8 cellular contexts compared by ENCODE assay signal in genomic region chr12:111600986-111601385, GRCh38. TPM values are rescaled to one million over a fixed set of nuclear protein-coding genes. Genes with fewer than 3 reads are reported as not detected.
A peak's percentile ranks its signal among the peaks of the same experiment; 100 is the strongest.
DNase-seq lines count a peak whose midpoint lies in the region; ATAC-seq, FAIRE-seq and TF ChIP-seq lines count a peak whose summit lies in the region.
"Not testable (repeated sequence)": the region's sequence is repeated elsewhere in the genome, so short reads cannot be mapped to it uniquely, and the experiment has no call there.

No MANE protein-coding gene starts in this region.

- H3K27ac Mint-ChIP-seq in Calu3 (ENCODE audit: unreplicated experiment) (peak overlapping the region; percentile 99), nephron (peak overlapping the region in 2 of 3 experiments; percentile 49 to 99)
- H3K27ac Mint-ChIP-seq in activated naive CD4-positive, alpha-beta T cell treated with anti-CD3 and anti-CD28 coated beads, Interleukin-2, amount 50 U/mL, for 24 hours: peak overlapping the region; percentile 59

- BruUV-seq in Calu3 (replicated peaks; lab: Mats Ljungman, UMichigan); PC-9 (replicated peaks; lab: Mats Ljungman, UMichigan); HepG2 (replicated peaks; lab: Mats Ljungman, UMichigan): not testable (repeated sequence)

- H2AFZ ChIP-seq in PC-9; HepG2 (ENCODE audit: low read length): not testable (repeated sequence)

- H3K36me3 ChIP-seq in PC-9 (ENCODE audit: low read depth); esophagus muscularis mucosa; HepG2 (replicated peaks in 1 of 2; ENCODE audit: control insufficient read depth in 1 of 2, insufficient read depth in 2 of 2, low read length in 2 of 2); transverse colon: not testable (repeated sequence)

- not testable (repeated sequence) for ATAC-seq in HepG2

- TF ChIP-seq CTCF in 22Rv1 (IDR thresholded peaks at IDR 0.05); Calu3 (IDR thresholded peaks at IDR 0.05; ENCODE audit: unreplicated experiment); PC-9 (conservative IDR thresholded peaks at IDR 0.05); esophagus muscularis mucosa (IDR thresholded peaks at IDR 0.05); HepG2 (CRISPR knock-in tag; IDR thresholded peaks at IDR 0.05); nephron (IDR thresholded peaks at IDR 0.05; ENCODE audit: unreplicated experiment in 3 of 3); transverse colon (IDR thresholded peaks at IDR 0.05): not testable (repeated sequence)

- H3F3A ChIP-seq in PC-9 (ENCODE audit: insufficient read depth, low read depth): peaks cover 30% of the 10 kb centered on the region

- not testable (repeated sequence) for H3K27me3 Mint-ChIP-seq in Calu3 (ENCODE audit: unreplicated experiment); activated naive CD4-positive, alpha-beta T cell treated with anti-CD3 and anti-CD28 coated beads, Interleukin-2, amount 50 U/mL, for 24 hours; nephron (ENCODE audit: low read depth)

- not testable (repeated sequence) for H3K9me2 ChIP-seq in PC-9 (ENCODE audit: insufficient read depth)

- POLR2A ChIA-PET in PC-9 (lab: Charles Lee; ENCODE audit: unreplicated experiment): interaction anchor here (0.6 kb wide), 1 partner anchor 42 kb away, joined by 5 read pairs; no protein-coding TSS in a partner anchor
- POLR2A ChIA-PET in HepG2 (lab: Yijun Ruan, JAX): not testable (repeated sequence)

- TF ChIP-seq RAD21 in HepG2 (CRISPR knock-in tag; IDR thresholded peaks at IDR 0.05): not testable (repeated sequence)

- not testable (repeated sequence) for H3K4me3 ChIP-seq in PC-9, esophagus muscularis mucosa, transverse colon
- peak overlapping the region in 1 of 3 experiments; percentile 28; a peak in 1 of 6 replicates for H3K4me3 ChIP-seq in HepG2 (replicated peaks in 1 of 3; ENCODE audit: insufficient read depth in 1 of 3, low read depth in 2 of 3, low read length in 3 of 3)

- TF ChIP-seq EP300 in esophagus muscularis mucosa (IDR thresholded peaks at IDR 0.05); HepG2 (IDR thresholded peaks at IDR 0.05; ENCODE audit: low read depth in 2 of 2, low read length in 2 of 2); HepG2 (CRISPR knock-in tag; IDR thresholded peaks at IDR 0.05; ENCODE audit: borderline replicate concordance); transverse colon (IDR thresholded peaks at IDR 0.05; ENCODE audit: low read depth): not testable (repeated sequence)

- H3K9me3 ChIP-seq in PC-9 (ENCODE audit: insufficient read depth, low read depth); esophagus muscularis mucosa; HepG2 (ENCODE audit: low read length); transverse colon: not testable (repeated sequence)

- intact Hi-C loops in Calu3 (cut with micrococcal nuclease; ENCODE audit: unreplicated experiment); esophagus muscularis mucosa (cut with DNase I); transverse colon (cut with DNase I; ENCODE audit: low total_unique reads): not testable (repeated sequence)
- intact Hi-C loops in PC-9 (cut with micrococcal nuclease; ENCODE audit: unreplicated experiment) (loop anchor here (2.0 kb wide), 2 partner anchors 24 to 34 kb away; no protein-coding TSS in a partner anchor), HepG2 (cut with micrococcal nuclease; ENCODE audit: unreplicated experiment) (loop anchor here (1.0 to 2.0 kb wide), 2 partner anchors 19 to 72 kb away; no protein-coding TSS in a partner anchor)

- 0 out of 2 replicates have a peak overlapping the region, but pooled peaks have one; percentile 34 for H3K9ac ChIP-seq in HepG2 (ENCODE audit: insufficient read depth, low read depth, low read length)

- H3K4me1 Mint-ChIP-seq in Calu3 (ENCODE audit: low read depth, unreplicated experiment): not testable (repeated sequence)
- H3K4me1 Mint-ChIP-seq in activated naive CD4-positive, alpha-beta T cell treated with anti-CD3 and anti-CD28 coated beads, Interleukin-2, amount 50 U/mL, for 24 hours: peaks cover 22% of the 10 kb centered on the region
- H3K4me1 Mint-ChIP-seq in nephron: peaks cover 14% of the 10 kb centered on the region

- H3K4me3 Mint-ChIP-seq in Calu3 (ENCODE audit: low read depth, unreplicated experiment); activated naive CD4-positive, alpha-beta T cell treated with anti-CD3 and anti-CD28 coated beads, Interleukin-2, amount 50 U/mL, for 24 hours: not testable (repeated sequence)
- peak overlapping the region in 1 of 3 experiments; percentile 31 for H3K4me3 Mint-ChIP-seq in nephron

- not testable (repeated sequence) for H3K27me3 ChIP-seq in PC-9 (ENCODE audit: insufficient read depth, low read depth); esophagus muscularis mucosa; HepG2 (ENCODE audit: control insufficient read depth in 1 of 2, insufficient read depth in 2 of 2, low read length in 2 of 2); transverse colon

- CTCF ChIA-PET in Calu3 (lab: Charles Lee); HepG2 (lab: Yijun Ruan, JAX; ENCODE audit: low intra/inter-chr PET ratio, low total read pairs): not testable (repeated sequence)
- CTCF ChIA-PET in PC-9 (lab: Charles Lee): interaction anchor here (0.7 kb wide), 1 partner anchor 59 kb away, joined by 5 read pairs; no protein-coding TSS in a partner anchor

- peaks cover 36% of the 10 kb centered on the region for H3K36me3 Mint-ChIP-seq in Calu3 (ENCODE audit: insufficient read depth, unreplicated experiment)
- not testable (repeated sequence) for H3K36me3 Mint-ChIP-seq in activated naive CD4-positive, alpha-beta T cell treated with anti-CD3 and anti-CD28 coated beads, Interleukin-2, amount 50 U/mL, for 24 hours; nephron (ENCODE audit: low read depth)

- not testable (repeated sequence) for FAIRE-seq in HepG2 (lab: Jason Lieb, UNC)

- in situ Hi-C loops in HepG2 (cut with HindIII; ENCODE audit: extremely low pct_ligation_motif_present, low pct_unique_long_range_greater_than_20kb); transverse colon (cut with MboI; ENCODE audit: low pct_ligation_motif_present in 1 of 4, low pct_unique_long_range_greater_than_20kb in 1 of 4, low sequenced_read_pairs in 3 of 4): not testable (repeated sequence)

- H3K9me3 Mint-ChIP-seq in Calu3 (ENCODE audit: low read depth, unreplicated experiment); activated naive CD4-positive, alpha-beta T cell treated with anti-CD3 and anti-CD28 coated beads, Interleukin-2, amount 50 U/mL, for 24 hours; nephron: not testable (repeated sequence)

- WGBS in esophagus muscularis mucosa: 93% methylated on average over 12 of the region's 12 CpGs
- 91% methylated on average over 12 of the region's 12 CpGs for WGBS in HepG2 (ENCODE audit: low lambda C conversion rate)
- WGBS in transverse colon (ENCODE audit: low coverage in 1 of 2), 2 donors: 90 to 92% methylated on average over 8 to 12 of the region's 12 CpGs

- peaks cover 33% of the 10 kb centered on the region for H3K4me1 ChIP-seq in PC-9 (replicated peaks; ENCODE audit: insufficient read depth)
- peaks cover 20 to 24% (median 24%) of the 10 kb centered on the region in 4 donors for H3K4me1 ChIP-seq in esophagus muscularis mucosa
- peaks cover 18% of the 10 kb centered on the region for H3K4me1 ChIP-seq in HepG2 (ENCODE audit: insufficient read depth, low read length)
- H3K4me1 ChIP-seq in transverse colon: peaks cover 0 to 26% (median 21%) of the 10 kb centered on the region in 4 donors

- H4K20me1 ChIP-seq in PC-9 (ENCODE audit: insufficient read depth) (peaks cover 18% of the 10 kb centered on the region), HepG2 (ENCODE audit: insufficient read depth, low read length) (peaks cover 20% of the 10 kb centered on the region)

- H3K4me2 ChIP-seq in PC-9 (peak overlapping the region; percentile 75; the same call in 1 of the 2 replicates), HepG2 (ENCODE audit: low read depth, low read length) (peak overlapping the region; percentile 53)

- H3K27ac ChIP-seq in 22Rv1 (0 out of 2 replicates have a peak overlapping the region, but pooled peaks have one; percentile 99), PC-9 (peak overlapping the region; percentile 94), esophagus muscularis mucosa (replicated peaks in 1 of 4) (peak overlapping the region in 3 of 4 donors; percentile 96 to 98 (median 97)), HepG2 (ENCODE audit: extremely low read length, insufficient read depth, low read length) (peak overlapping the region; percentile 97), transverse colon (peak overlapping the region; percentile 98 to 100 (median 98))

- H3K79me2 ChIP-seq in PC-9 (ENCODE audit: low read depth): peaks cover 25% of the 10 kb centered on the region
- H3K79me2 ChIP-seq in HepG2 (ENCODE audit: insufficient read depth, low read length): peaks cover 24% of the 10 kb centered on the region

- not testable (repeated sequence) for DNase-seq in Calu3; PC-9; esophagus muscularis mucosa (ENCODE audit: extremely low spot score); HepG2 (ENCODE audit: low spot score); transverse colon

- TF ChIP-seq POLR2A in esophagus muscularis mucosa (IDR thresholded peaks at IDR 0.05; ENCODE audit: low read depth); HepG2 (IDR thresholded peaks at IDR 0.05; ENCODE audit: insufficient read depth in 1 of 2, low read depth in 2 of 2, low read length in 2 of 2); transverse colon (IDR thresholded peaks at IDR 0.05): not testable (repeated sequence)

RNA-seq across cellular contexts. Expression of gene ATXN2, which starts 1.9 kb away (rescaled TPM):
- total RNA-seq in Calu3 (2022) (109 and 123 TPM in 2 replicates), PC-9 (2021) (80.6 and 108 TPM in 2 replicates), esophagus muscularis mucosa (10 to 100 TPM; 32.0 to 57.3 (median 52.0) TPM), HepG2 (2016; rRNA removed; fragmentation: Illumina TruSeq; extraction: Trizol) (15.7 and 18.1 TPM in 2 replicates), transverse colon (10 to 100 TPM; 50.2 to 95.5 (median 83.2) TPM)
- 52.9 and 59.4 TPM in 2 replicates for total RNA-seq in HepG2 (2016; cell fraction: cytosol; rRNA removed; fragmentation: Illumina TruSeq; extraction: Trizol; ENCODE audit: low read depth)
- total RNA-seq in HepG2 (2016; cell fraction: insoluble cytoplasmic fraction; rRNA removed; fragmentation: Illumina TruSeq; extraction: Trizol): 14.3 and 18.9 TPM in 2 replicates
- total RNA-seq in HepG2 (2016; cell fraction: membrane; rRNA removed; fragmentation: Illumina TruSeq; extraction: Trizol): 31.8 and 40.2 TPM in 2 replicates
- 36.9 and 41.3 TPM in 2 replicates for total RNA-seq in HepG2 (2016; cell fraction: nucleus; rRNA removed; fragmentation: Illumina TruSeq; extraction: Trizol)
- 27.1 and 28.9 TPM in 2 replicates for polyA plus RNA-seq in HepG2 (2011; rRNA removed)
- 13.7 and 15.2 TPM in 2 replicates for polyA plus RNA-seq in HepG2 (2011; cell fraction: cytosol; rRNA removed)
- 83.1 and 89.3 TPM in 2 replicates for polyA plus RNA-seq in HepG2 (2011; cell fraction: nucleus; rRNA removed)
- polyA plus RNA-seq in HepG2 (2012): 26.4 and 34.5 TPM in 2 replicates
- polyA plus RNA-seq in HepG2 (2016; cell fraction: cytosol; fragmentation: Illumina TruSeq; extraction: Trizol; ENCODE audit: low read depth): 2.8 and 2.9 TPM in 2 replicates
- 22.6 and 32.0 TPM in 2 replicates for polyA plus RNA-seq in HepG2 (2016; cell fraction: insoluble cytoplasmic fraction; fragmentation: Illumina TruSeq; extraction: Trizol; ENCODE audit: low read depth)
- 7.3 TPM in 2 replicates for polyA plus RNA-seq in HepG2 (2016; cell fraction: membrane; fragmentation: Illumina TruSeq; extraction: Trizol; ENCODE audit: low read depth)
- 60.3 and 69.0 TPM in 2 replicates for polyA plus RNA-seq in HepG2 (2016; cell fraction: nucleus; fragmentation: Illumina TruSeq; extraction: Trizol; ENCODE audit: insufficient read depth, low read depth)
- 63.2 and 98.9 TPM in 2 replicates for polyA minus RNA-seq in HepG2 (2011; rRNA and poly(A)+ RNA removed; ENCODE audit: low replicate concordance)
- 24.4 and 27.3 TPM in 2 replicates for polyA minus RNA-seq in HepG2 (2011; cell fraction: cytosol; rRNA and poly(A)+ RNA removed)
- 101 and 113 TPM in 2 replicates for polyA minus RNA-seq in HepG2 (2011; cell fraction: nucleus; rRNA and poly(A)+ RNA removed)
